ENCODE assay signal across 32 cellular contexts in genomic region chr21:26747216-26747615, GRCh38.
"Had no signal": no experiment of that assay in that cellular context is flagged by ENCODE, and none has a peak within 500 bp of the region (broad histone marks: within the 10 kb centered on the region; RNA-seq: fewer than 3 reads in every experiment).

No MANE protein-coding gene starts in this region.

- ATAC-seq: activated CD4-positive, alpha-beta T cell treated with anti-CD3 and anti-CD28 coated beads for 36 hours; activated CD8-positive, alpha-beta memory T cell treated with anti-CD3 and anti-CD28 coated beads, Interleukin-2, amount 10 ng/mL, durations not matched to agents 7 days and 5 days; activated CD8-positive, alpha-beta T cell treated with anti-CD3 and anti-CD28 coated beads, Interleukin-2, amount 10 ng/mL, durations not matched to agents 7 days and 5 days; activated naive CD8-positive, alpha-beta T cell treated with anti-CD3 and anti-CD28 coated beads, Interleukin-2, amount 50 U/mL, for 24 hours; body of pancreas; T-helper 17 cell had no signal

- H3K36me3 ChIP-seq: adrenal gland, esophagus squamous epithelium had no signal

- H3K27ac ChIP-seq: adrenal gland, body of pancreas, epithelial cell of prostate, esophagus squamous epithelium had no signal

- H3K9me3 Mint-ChIP-seq: activated CD4-positive, alpha-beta memory T cell treated with anti-CD3 and anti-CD28 coated beads for 36 hours; activated CD4-positive, alpha-beta T cell treated with anti-CD3 and anti-CD28 coated beads, Interleukin-2, amount 10 ng/mL, durations not matched to agents 24 days and 14 days; activated naive CD4-positive, alpha-beta T cell treated with anti-CD3 and anti-CD28 coated beads for 36 hours; activated naive CD4-positive, alpha-beta T cell treated with anti-CD3 and anti-CD28 coated beads, Interleukin-2, amount 50 U/mL, for 24 hours; activated naive CD8-positive, alpha-beta T cell treated with anti-CD3 and anti-CD28 coated beads for 36 hours; activated naive CD8-positive, alpha-beta T cell treated with anti-CD3 and anti-CD28 coated beads, Interleukin-2, amount 50 U/mL, for 24 hours; activated T-helper 1 cell treated with anti-CD3 and anti-CD28 coated beads, Interleukin-12 subunit alpha, Interleukin-12 subunit beta, Interleukin-2, Interleukin-4 antibody, amounts not matched to agents 30 ng/mL and 10 ng/mL and 1 ng/mL, durations not matched to agents 14 hours and 24 hours and 36 hours; activated T-helper 2 cell treated with anti-CD3 and anti-CD28 coated beads, Interferon-gamma antibody, Interleukin-2, Interleukin-4, amounts not matched to agents 10 μg/mL and 5 μg/mL and 100 μg/mL, durations not matched to agents 14 hours and 24 hours and 36 hours; T-helper 2 cell treated with Interferon-gamma antibody and Interleukin-4, amounts not matched to agents 5 μg/mL and 100 μg/mL, for 36 hours had no signal

- DNase-seq: activated CD4-positive, alpha-beta memory T cell treated with anti-CD3 and anti-CD28 coated beads for 36 hours; activated CD4-positive, alpha-beta T cell treated with anti-CD3 and anti-CD28 coated beads for 36 hours; activated CD4-positive, alpha-beta T cell treated with anti-CD3 and anti-CD28 coated beads, Interleukin-2, amount 10 ng/mL, durations not matched to agents 24 days and 14 days; activated CD4-positive, CD25-positive, alpha-beta regulatory T cell; activated CD4-positive, CD25-positive, alpha-beta regulatory T cell treated with anti-CD3 and anti-CD28 coated beads, Interleukin-2, amount 50 U/mL, for 72 hours; activated CD8-positive, alpha-beta memory T cell treated with anti-CD3 and anti-CD28 coated beads, Interleukin-2, amount 10 ng/mL, durations not matched to agents 7 days and 5 days; activated CD8-positive, alpha-beta memory T cell treated with anti-CD3 and anti-CD28 coated beads, Interleukin-2, amount 50 U/mL, for 4 hours; activated CD8-positive, alpha-beta T cell treated with anti-CD3 and anti-CD28 coated beads, Interleukin-2, amount 10 ng/mL, durations not matched to agents 7 days and 5 days; activated effector memory CD4-positive, alpha-beta T cell treated with anti-CD3 and anti-CD28 coated beads, Interleukin-2, amount 50 U/mL, for 16 hours; activated naive CD4-positive, alpha-beta T cell treated with anti-CD3 and anti-CD28 coated beads for 36 hours; activated naive CD8-positive, alpha-beta T cell treated with anti-CD3 and anti-CD28 coated beads for 36 hours; activated naive CD8-positive, alpha-beta T cell treated with anti-CD3 and anti-CD28 coated beads, Interleukin-2, amount 50 U/mL, for 24 hours; activated T-cell treated with anti-CD3 and anti-CD28 coated beads, Interleukin-2, amount 50 U/mL, for 1 hour; activated T-cell treated with anti-CD3 and anti-CD28 coated beads, Interleukin-2, amount 50 U/mL, for 48 hours; adrenal gland; amygdala; aorta; body of pancreas; caudate nucleus; cortex of kidney; dermis blood vessel endothelial cell; effector CD8-positive, alpha-beta T cell; esophagus squamous epithelium; foreskin fibroblast; head of caudate nucleus; T-helper 1 cell; T-helper 17 cell had no signal

- H3K27ac Mint-ChIP-seq: activated CD4-positive, alpha-beta memory T cell treated with anti-CD3 and anti-CD28 coated beads for 36 hours; activated CD4-positive, alpha-beta T cell treated with anti-CD3 and anti-CD28 coated beads for 36 hours; activated CD4-positive, alpha-beta T cell treated with anti-CD3 and anti-CD28 coated beads, Interleukin-2, amount 10 ng/mL, durations not matched to agents 24 days and 14 days; activated CD8-positive, alpha-beta memory T cell treated with anti-CD3 and anti-CD28 coated beads, Interleukin-2, amount 10 ng/mL, durations not matched to agents 7 days and 5 days; activated CD8-positive, alpha-beta T cell treated with anti-CD3 and anti-CD28 coated beads, Interleukin-2, amount 10 ng/mL, durations not matched to agents 7 days and 5 days; activated naive CD4-positive, alpha-beta T cell treated with anti-CD3 and anti-CD28 coated beads for 36 hours; activated naive CD4-positive, alpha-beta T cell treated with anti-CD3 and anti-CD28 coated beads, Interleukin-2, amount 50 U/mL, for 24 hours; activated naive CD8-positive, alpha-beta T cell treated with anti-CD3 and anti-CD28 coated beads for 36 hours; activated naive CD8-positive, alpha-beta T cell treated with anti-CD3 and anti-CD28 coated beads, Interleukin-2, amount 50 U/mL, for 24 hours; activated T-helper 1 cell treated with anti-CD3 and anti-CD28 coated beads, Interleukin-12 subunit alpha, Interleukin-12 subunit beta, Interleukin-2, Interleukin-4 antibody, amounts not matched to agents 30 ng/mL and 10 ng/mL and 1 ng/mL, durations not matched to agents 14 hours and 24 hours and 36 hours; activated T-helper 2 cell treated with anti-CD3 and anti-CD28 coated beads, Interferon-gamma antibody, Interleukin-2, Interleukin-4, amounts not matched to agents 10 μg/mL and 5 μg/mL and 100 μg/mL, durations not matched to agents 14 hours and 24 hours and 36 hours; T-helper 17 cell; T-helper 2 cell treated with Interferon-gamma antibody and Interleukin-4, amounts not matched to agents 5 μg/mL and 100 μg/mL, for 36 hours had no signal

- H3K4me1 Mint-ChIP-seq: activated CD4-positive, alpha-beta T cell treated with anti-CD3 and anti-CD28 coated beads for 36 hours; activated CD4-positive, alpha-beta T cell treated with anti-CD3 and anti-CD28 coated beads, Interleukin-2, amount 10 ng/mL, durations not matched to agents 24 days and 14 days; activated CD8-positive, alpha-beta memory T cell treated with anti-CD3 and anti-CD28 coated beads, Interleukin-2, amount 10 ng/mL, durations not matched to agents 7 days and 5 days; activated naive CD4-positive, alpha-beta T cell treated with anti-CD3 and anti-CD28 coated beads, Interleukin-2, amount 50 U/mL, for 24 hours; activated naive CD8-positive, alpha-beta T cell treated with anti-CD3 and anti-CD28 coated beads for 36 hours; activated naive CD8-positive, alpha-beta T cell treated with anti-CD3 and anti-CD28 coated beads, Interleukin-2, amount 50 U/mL, for 24 hours; T-helper 17 cell had no signal

- H3K27me3 Mint-ChIP-seq: activated CD4-positive, alpha-beta T cell treated with anti-CD3 and anti-CD28 coated beads, Interleukin-2, amount 10 ng/mL, durations not matched to agents 24 days and 14 days; activated CD8-positive, alpha-beta memory T cell treated with anti-CD3 and anti-CD28 coated beads, Interleukin-2, amount 10 ng/mL, durations not matched to agents 7 days and 5 days; activated naive CD4-positive, alpha-beta T cell treated with anti-CD3 and anti-CD28 coated beads, Interleukin-2, amount 50 U/mL, for 24 hours had no signal

- H3K4me3 Mint-ChIP-seq: activated CD4-positive, alpha-beta memory T cell treated with anti-CD3 and anti-CD28 coated beads for 36 hours; activated CD4-positive, alpha-beta T cell treated with anti-CD3 and anti-CD28 coated beads for 36 hours; activated CD4-positive, alpha-beta T cell treated with anti-CD3 and anti-CD28 coated beads, Interleukin-2, amount 10 ng/mL, durations not matched to agents 24 days and 14 days; activated CD8-positive, alpha-beta memory T cell treated with anti-CD3 and anti-CD28 coated beads, Interleukin-2, amount 10 ng/mL, durations not matched to agents 7 days and 5 days; activated CD8-positive, alpha-beta T cell treated with anti-CD3 and anti-CD28 coated beads, Interleukin-2, amount 10 ng/mL, durations not matched to agents 7 days and 5 days; activated naive CD4-positive, alpha-beta T cell treated with anti-CD3 and anti-CD28 coated beads for 36 hours; activated naive CD4-positive, alpha-beta T cell treated with anti-CD3 and anti-CD28 coated beads, Interleukin-2, amount 50 U/mL, for 24 hours; activated naive CD8-positive, alpha-beta T cell treated with anti-CD3 and anti-CD28 coated beads for 36 hours; activated naive CD8-positive, alpha-beta T cell treated with anti-CD3 and anti-CD28 coated beads, Interleukin-2, amount 50 U/mL, for 24 hours; activated T-helper 1 cell treated with anti-CD3 and anti-CD28 coated beads, Interleukin-12 subunit alpha, Interleukin-12 subunit beta, Interleukin-2, Interleukin-4 antibody, amounts not matched to agents 30 ng/mL and 10 ng/mL and 1 ng/mL, durations not matched to agents 14 hours and 24 hours and 36 hours; T-helper 17 cell; T-helper 2 cell treated with Interferon-gamma antibody and Interleukin-4, amounts not matched to agents 5 μg/mL and 100 μg/mL, for 36 hours had no signal

- H3K27me3 ChIP-seq: adrenal gland, body of pancreas, esophagus squamous epithelium had no signal

- H3K4me1 ChIP-seq: adrenal gland, body of pancreas, esophagus squamous epithelium had no signal

- H3K36me3 Mint-ChIP-seq: activated CD4-positive, alpha-beta memory T cell treated with anti-CD3 and anti-CD28 coated beads for 36 hours; activated CD8-positive, alpha-beta memory T cell treated with anti-CD3 and anti-CD28 coated beads, Interleukin-2, amount 10 ng/mL, durations not matched to agents 7 days and 5 days; activated naive CD4-positive, alpha-beta T cell treated with anti-CD3 and anti-CD28 coated beads, Interleukin-2, amount 50 U/mL, for 24 hours; activated naive CD8-positive, alpha-beta T cell treated with anti-CD3 and anti-CD28 coated beads for 36 hours had no signal

- H3K9me3 ChIP-seq: adrenal gland, body of pancreas, esophagus squamous epithelium had no signal

- H3K4me3 ChIP-seq: adrenal gland, body of pancreas, esophagus squamous epithelium had no signal
